22 cellular contexts compared by ENCODE assay signal in genomic region chr3:46831316-46831715, GRCh38. TPM values are rescaled to one million over a fixed set of nuclear protein-coding genes. Genes with fewer than 3 reads are reported as not detected.
"Had no signal": no experiment of that assay in that cellular context is flagged by ENCODE, and none has a peak within 500 bp of the region (broad histone marks: within the 10 kb centered on the region; RNA-seq: fewer than 3 reads in every experiment).

No MANE protein-coding gene starts in this region.

- H3K79me2 ChIP-seq: hepatocyte, parathyroid adenoma had no signal

- H3K36me3 ChIP-seq: left lung, neutrophil, thoracic aorta, upper lobe of right lung, uterus had no signal

- H3K4me2 ChIP-seq: hepatocyte had no signal

- H3K27me3 ChIP-seq: dorsolateral prefrontal cortex, gastroesophageal sphincter, heart left ventricle, hepatocyte, left lung, neutrophil, tibial nerve, upper lobe of right lung, uterus had no signal

- H3K4me3 ChIP-seq: dorsolateral prefrontal cortex, gastroesophageal sphincter, heart left ventricle, hepatocyte, left lung, thoracic aorta, tibial nerve, upper lobe of right lung, uterus had no signal

- H2AFZ ChIP-seq: hepatocyte, parathyroid adenoma had no signal

- H3K27ac ChIP-seq: dorsolateral prefrontal cortex, gastroesophageal sphincter, heart left ventricle, hepatocyte, left lung, neutrophil, parathyroid adenoma, thoracic aorta, tibial nerve, upper lobe of right lung, uterus had no signal

- DNase-seq: dorsolateral prefrontal cortex; effector CD4-positive, alpha-beta T cell; foreskin fibroblast; heart left ventricle; left cardiac atrium; left lung; naive thymus-derived CD8-positive, alpha-beta T cell; stimulated activated CD4-positive, alpha-beta T cell treated with anti-CD3 and anti-CD28 coated beads, Interleukin-2, amount 100 ng/mL, for 24 hours; stimulated activated CD4-positive, alpha-beta T cell treated with anti-CD3 and anti-CD28 coated beads, Interleukin-4, amount 100 ng/mL, for 24 hours; upper lobe of right lung; uterus had no signal

- ATAC-seq: gastroesophageal sphincter; heart left ventricle; left cardiac atrium; left lung; naive thymus-derived CD8-positive, alpha-beta T cell; sciatic nerve; stimulated activated memory B cell treated with anti-CD40 and anti-IgM and Interleukin-4, amounts not matched to agents 10 μg/mL and 1 μg/mL and 100 μg/mL, for 72 hours; upper lobe of right lung had no signal

- H3K4me1 ChIP-seq: gastroesophageal sphincter, left lung, tibial nerve, upper lobe of right lung, uterus had no signal

- H3K9me3 ChIP-seq: gastroesophageal sphincter, heart left ventricle, left lung, neutrophil, thoracic aorta, tibial nerve, upper lobe of right lung, uterus had no signal

RNA-seq across cellular contexts. Expression of gene MYL3, which starts 31.9 kb away (rescaled TPM):
- total RNA-seq: lung microvascular endothelial cell; naive thymus-derived CD8-positive, alpha-beta T cell; neural crest cell; progenitor cell of endocrine pancreas had no signal
- polyA plus RNA-seq: naive thymus-derived CD8-positive, alpha-beta T cell had no signal

RNA-seq across cellular contexts. Expression of gene PTH1R, which starts 46.2 kb away (rescaled TPM):
- total RNA-seq: naive thymus-derived CD8-positive, alpha-beta T cell had no signal
- polyA plus RNA-seq: naive thymus-derived CD8-positive, alpha-beta T cell had no signal
